ENCODE assay signal across 2 cellular contexts in the genomic region with DNA sequence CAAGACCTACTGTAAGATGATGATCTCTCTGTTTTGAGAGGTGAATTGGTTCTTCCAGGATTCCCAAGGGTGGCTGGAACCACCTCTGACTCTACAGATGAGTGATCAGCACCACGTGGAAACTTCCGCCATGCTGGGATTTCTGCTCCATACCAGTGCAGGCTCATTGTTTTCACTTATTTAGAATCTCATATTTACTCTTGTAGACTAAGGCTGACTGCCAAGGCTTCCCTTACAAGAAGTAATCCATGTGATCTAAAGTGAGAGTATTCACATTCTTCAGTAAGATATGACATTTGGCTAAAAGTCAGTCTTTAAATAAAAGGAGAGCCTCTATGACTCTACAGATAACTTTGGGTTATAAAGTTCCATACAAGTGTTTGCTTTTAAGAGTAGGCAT.
TF ChIP-seq lines count a peak whose summit lies in the region.

No MANE protein-coding gene starts in this region.

TF ChIP-seq in IMR-90, 13 proteins besides CTCF, POLR2A, EP300 and RAD21 (continued from another document):
- TF ChIP-seq FOS (IDR thresholded peaks at IDR 0.05; ENCODE audit: low read depth, low read length) (no peak), CEBPB (IDR thresholded peaks at IDR 0.05; ENCODE audit: low read depth, low read length) (no peak), BHLHE40 (IDR thresholded peaks at IDR 0.05; ENCODE audit: low read depth, low read length) (no peak), MAFK (IDR thresholded peaks at IDR 0.05; ENCODE audit: low read depth, low read length) (no peak), MAZ (IDR thresholded peaks at IDR 0.05; ENCODE audit: borderline replicate concordance, low read depth, low read length) (no peak), NFE2L2 (IDR thresholded peaks at IDR 0.05; ENCODE audit: low read depth, low read length) (no peak), RCOR1 (IDR thresholded peaks at IDR 0.05; ENCODE audit: insufficient replicate concordance, low read length) (no peak), SMC3 (IDR thresholded peaks at IDR 0.05; ENCODE audit: low read depth, low read length) (no peak), RFX5 (IDR thresholded peaks at IDR 0.05; ENCODE audit: low read depth, low read length) (no peak)
- TF ChIP-seq, protein P1, sequence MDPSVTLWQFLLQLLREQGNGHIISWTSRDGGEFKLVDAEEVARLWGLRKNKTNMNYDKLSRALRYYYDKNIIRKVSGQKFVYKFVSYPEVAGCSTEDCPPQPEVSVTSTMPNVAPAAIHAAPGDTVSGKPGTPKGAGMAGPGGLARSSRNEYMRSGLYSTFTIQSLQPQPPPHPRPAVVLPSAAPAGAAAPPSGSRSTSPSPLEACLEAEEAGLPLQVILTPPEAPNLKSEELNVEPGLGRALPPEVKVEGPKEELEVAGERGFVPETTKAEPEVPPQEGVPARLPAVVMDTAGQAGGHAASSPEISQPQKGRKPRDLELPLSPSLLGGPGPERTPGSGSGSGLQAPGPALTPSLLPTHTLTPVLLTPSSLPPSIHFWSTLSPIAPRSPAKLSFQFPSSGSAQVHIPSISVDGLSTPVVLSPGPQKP (IDR thresholded peaks at IDR 0.05; ENCODE audit: borderline replicate concordance, low read depth, low read length) = no peak
TF ChIP-seq in IMR-90: peak in this region for 0.

TF ChIP-seq in SK-N-SH, 30 proteins besides CTCF, POLR2A, EP300 and RAD21 (continued from another document):
- TF ChIP-seq PBX3 (IDR thresholded peaks at IDR 0.05) (no peak), MAX (IDR thresholded peaks at IDR 0.05; ENCODE audit: low read depth) (no peak), SMC3 (IDR thresholded peaks at IDR 0.05; ENCODE audit: low read depth, low read length) (no peak), RFX5 (IDR thresholded peaks at IDR 0.05; ENCODE audit: low read length) (no peak), EZH2phosphoT487 (IDR thresholded peaks at IDR 0.05; ENCODE audit: borderline replicate concordance, low read depth) (no peak), YY1 (IDR thresholded peaks at IDR 0.05; ENCODE audit: low read depth) (no peak), RXRA (IDR thresholded peaks at IDR 0.05; ENCODE audit: borderline replicate concordance, low read depth) (no peak), NRF1 (IDR thresholded peaks at IDR 0.05; ENCODE audit: low read depth, low read length) (no peak), FOXM1 (IDR thresholded peaks at IDR 0.05; ENCODE audit: low read depth) (no peak), ELF1 (IDR thresholded peaks at IDR 0.05) (no peak)
